1 cellular context compared by ENCODE assay signal in genomic region chr12:113065126-113066007, GRCh38.
TF ChIP-seq lines count a peak whose summit lies in the region.

No MANE protein-coding gene starts in this region.

TF ChIP-seq in IMR-90, 13 proteins besides CTCF, POLR2A, EP300 and RAD21:
- TF ChIP-seq FOS (IDR thresholded peaks at IDR 0.05; ENCODE audit: low read depth, low read length) (no peak), CEBPB (IDR thresholded peaks at IDR 0.05; ENCODE audit: low read depth, low read length) (no peak), CHD1 (IDR thresholded peaks at IDR 0.05; ENCODE audit: low read depth, low read length) (no peak), MXI1 (IDR thresholded peaks at IDR 0.05; ENCODE audit: borderline replicate concordance, low read depth, low read length) (no peak)
